ENCODE assay signal across 11 cellular contexts in the genomic region with DNA sequence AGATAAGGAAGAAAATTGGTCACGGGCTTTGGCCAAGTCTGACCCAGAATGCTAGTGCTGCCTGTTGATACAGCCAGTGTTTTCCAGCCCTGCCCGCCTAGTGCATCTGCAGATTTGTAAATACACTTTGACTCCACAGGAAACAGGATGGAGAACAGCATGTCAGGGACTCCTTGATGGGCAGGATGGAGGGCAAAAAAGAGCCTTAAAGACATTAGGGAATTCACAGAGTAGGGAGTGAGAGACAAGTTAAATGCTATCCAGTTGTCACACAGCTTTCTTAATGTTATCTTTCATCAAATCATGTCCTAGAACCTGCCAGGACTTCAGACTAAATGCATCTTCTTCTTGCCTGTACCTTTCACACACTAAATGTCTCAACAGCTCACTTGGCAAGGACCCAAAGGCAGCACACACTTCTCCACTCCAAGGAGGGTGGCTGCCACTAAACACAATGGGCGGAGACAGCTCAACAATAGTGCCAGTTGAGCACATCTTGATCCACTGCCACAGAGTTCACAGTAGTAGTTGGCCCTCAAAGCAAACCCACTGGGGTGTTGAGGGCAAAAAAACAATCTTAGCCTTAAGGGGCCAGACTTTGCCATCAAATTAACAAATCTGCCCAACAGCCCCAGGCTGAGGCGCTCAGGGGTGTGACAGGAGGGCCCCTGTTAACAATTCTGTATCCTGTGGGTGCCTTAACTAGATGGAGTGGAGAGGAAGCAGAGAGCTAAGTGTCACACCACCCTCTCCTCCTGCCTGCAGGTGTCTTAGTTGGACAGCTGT. TPM values are rescaled to one million over a fixed set of nuclear protein-coding genes. Genes with fewer than 3 reads are reported as not detected.
DNase-seq lines count a peak whose midpoint lies in the region; ATAC-seq and TF ChIP-seq lines count a peak whose summit lies in the region.
"Had no signal": no experiment of that assay in that cellular context is flagged by ENCODE, and none has a peak within 500 bp of the region (broad histone marks: within the 10 kb centered on the region; RNA-seq: fewer than 3 reads in every experiment).

No MANE protein-coding gene starts in this region.

- no peaks in the 10 kb centered on the region for H3F3A ChIP-seq in Loucy (ENCODE audit: low read depth)

- no peak for TF ChIP-seq EP300 in suprapubic skin (IDR thresholded peaks at IDR 0.05)

- TF ChIP-seq CTCF in Loucy (conservative IDR thresholded peaks at IDR 0.05; ENCODE audit: low read length) (no peak), left lung (IDR thresholded peaks at IDR 0.05) (no peak), suprapubic skin (IDR thresholded peaks at IDR 0.05) (no peak)

- no peak overlapping the region for H2AFZ ChIP-seq in Loucy (ENCODE audit: low read length)
- H2AFZ ChIP-seq: GM23248 had no signal

- H3K9me3 ChIP-seq in Loucy (ENCODE audit: insufficient read depth, low read depth, low read length) (no peaks in the 10 kb centered on the region), left lung (no peaks in the 10 kb centered on the region), suprapubic skin (no peaks in the 10 kb centered on the region)

- no peaks in the 10 kb centered on the region for H3K79me2 ChIP-seq in Loucy (ENCODE audit: insufficient read depth, low read length)

- no peak overlapping the region for H3K9ac ChIP-seq in Loucy (ENCODE audit: low read depth, low read length, poor library complexity, severe bottlenecking)
- H3K9ac ChIP-seq: GM23248 had no signal

- POLR2A ChIA-PET in activated CD4-positive, alpha-beta memory T cell treated with anti-CD3 and anti-CD28 coated beads for 36 hours (lab: Charles Lee) = interaction anchor here (0.6 to 1.5 kb wide), 3 partner anchors 21 to 140 kb away, joined by 3 to 5 read pairs (median 3); no protein-coding TSS in a partner anchor

- peaks cover 85% of the 10 kb centered on the region for H3K4me1 Mint-ChIP-seq in activated CD4-positive, alpha-beta memory T cell treated with anti-CD3 and anti-CD28 coated beads for 36 hours (ENCODE audit: low read depth)

- H3K36me3 Mint-ChIP-seq in activated CD4-positive, alpha-beta memory T cell treated with anti-CD3 and anti-CD28 coated beads for 36 hours = no peaks in the 10 kb centered on the region

- H3K4me1 ChIP-seq in Loucy (ENCODE audit: insufficient read depth, low read length, poor library complexity, severe bottlenecking) = peaks cover 57% of the 10 kb centered on the region
- peaks cover 6 to 44% of the 10 kb centered on the region in 2 donors for H3K4me1 ChIP-seq in left lung
- peaks cover 32% of the 10 kb centered on the region for H3K4me1 ChIP-seq in suprapubic skin

- H3K4me3 ChIP-seq in Loucy (ENCODE audit: low read length, poor library complexity, severe bottlenecking) (peak overlapping the region; percentile 8), left lung (no peak overlapping the region), suprapubic skin (no peak overlapping the region)
- H3K4me3 ChIP-seq: cardiac muscle cell, GM23248 had no signal

- peak overlapping the region in 1 of 2 donors; percentile 65 for H3K27ac ChIP-seq in left lung
- H3K27ac ChIP-seq in suprapubic skin = no peak overlapping the region
- H3K27ac ChIP-seq: cardiac muscle cell, GM23248 had no signal

- H3K9me2 ChIP-seq in Loucy (replicated peaks; ENCODE audit: low read depth, low read length) = no peaks in the 10 kb centered on the region

- ATAC-seq in left lung (peak; percentile 52), GM18858 (IDR thresholded peaks at IDR 0.05; ENCODE audit: unreplicated experiment) (no peak)

- peak overlapping the region; percentile 96 for H3K4me2 ChIP-seq in Loucy (ENCODE audit: low read depth, low read length, poor library complexity, severe bottlenecking)

- no peak for TF ChIP-seq POLR2A in suprapubic skin (IDR thresholded peaks at IDR 0.05)

- no peaks in the 10 kb centered on the region for H4K20me1 ChIP-seq in Loucy (ENCODE audit: insufficient read depth, low read length, poor library complexity, severe bottlenecking)

- in situ Hi-C loops in Caki2 (cut with HindIII; ENCODE audit: low pct_unique_long_range_greater_than_20kb, low sequenced_read_pairs) = no loop called here

- H3K27me3 ChIP-seq in Loucy (ENCODE audit: insufficient read depth, low read length, poor library complexity, severe bottlenecking) = no peaks in the 10 kb centered on the region
- H3K27me3 ChIP-seq in left lung = peaks cover 0 to 34% of the 10 kb centered on the region in 2 donors
- H3K27me3 ChIP-seq in suprapubic skin = no peaks in the 10 kb centered on the region

- intact Hi-C loops in activated CD4-positive, alpha-beta memory T cell treated with anti-CD3 and anti-CD28 coated beads for 36 hours (cut with micrococcal nuclease) = loop anchor here (5.0 kb wide), 3 partner anchors 36 to 174 kb away; no protein-coding TSS in a partner anchor
- intact Hi-C loops in left lung (cut with DNase I) = no loop called here

- 85% methylated on average over 4 of the region's 4 CpGs for WGBS in suprapubic skin

- H3K9me3 Mint-ChIP-seq in activated CD4-positive, alpha-beta memory T cell treated with anti-CD3 and anti-CD28 coated beads for 36 hours = peaks cover 2% of the 10 kb centered on the region

- H3K27ac Mint-ChIP-seq in activated CD4-positive, alpha-beta memory T cell treated with anti-CD3 and anti-CD28 coated beads for 36 hours = peak overlapping the region; percentile 86

- peak overlapping the region; percentile 43 for H3K4me3 Mint-ChIP-seq in activated CD4-positive, alpha-beta memory T cell treated with anti-CD3 and anti-CD28 coated beads for 36 hours

- CTCF ChIA-PET in activated CD4-positive, alpha-beta memory T cell treated with anti-CD3 and anti-CD28 coated beads for 36 hours (lab: Charles Lee) = interaction anchor here (0.6 to 1.4 kb wide), 3 partner anchors 24 to 698 kb away, joined by 3 read pairs; no protein-coding TSS in a partner anchor

- DNase-seq in Caki2 (ENCODE audit: low read depth) (peak; percentile 70), left lung (peak in 1 of 2 donors; percentile 64), suprapubic skin (ENCODE audit: low spot score in 2 of 2) (no peak), NCI-H446 treated with DMSO at 0.1 percent for 48 hours (lab: John Stamatoyannopoulos, UW) (no peak), HuH-7.5 (ENCODE audit: low spot score) (no peak)
- DNase-seq in activated CD4-positive, alpha-beta memory T cell treated with anti-CD3 and anti-CD28 coated beads for 36 hours = peak; percentile 55
- DNase-seq: GM23248, SW 1271 had no signal

- H3K27me3 Mint-ChIP-seq in activated CD4-positive, alpha-beta memory T cell treated with anti-CD3 and anti-CD28 coated beads for 36 hours = no peaks in the 10 kb centered on the region

- H3K36me3 ChIP-seq in Loucy (ENCODE audit: insufficient read depth, low read length) (no peaks in the 10 kb centered on the region), left lung (no peaks in the 10 kb centered on the region), suprapubic skin (no peaks in the 10 kb centered on the region)
- H3K36me3 ChIP-seq: cardiac muscle cell had no signal

RNA-seq across cellular contexts. Expression of a gene that starts 2.7 kb away (rescaled TPM):
- 0.03 and 1.4 TPM in 2 replicates for total RNA-seq in Caki2 (2014; rRNA removed; shearing (Covaris generic); ENCODE audit: low replicate concordance)
- total RNA-seq in activated CD4-positive, alpha-beta memory T cell treated with anti-CD3 and anti-CD28 coated beads for 36 hours = 10 to 100 TPM; 25.3 to 26.2 TPM
- total RNA-seq in left lung (10 to 100 TPM in 1 of 2 donors, 1 to 10 TPM in 1; 9.8 to 15.6 TPM), suprapubic skin (10 to 100 TPM; 11.3 to 23.9 (median 18.3) TPM)

Comparison
In these comparisons a context has a peak if more than half of its experiments do, and no peak if none do; other contexts are left out.
1. DNase-seq: peak in Caki2 (single experiment) and activated CD4-positive, alpha-beta memory T cell treated with anti-CD3 and anti-CD28 coated beads for 36 hours (single experiment); none in suprapubic skin (0 of 2), NCI-H446 treated with DMSO at 0.1 percent for 48 hours (single experiment) and HuH-7.5 (single experiment).